In the genomic region with DNA sequence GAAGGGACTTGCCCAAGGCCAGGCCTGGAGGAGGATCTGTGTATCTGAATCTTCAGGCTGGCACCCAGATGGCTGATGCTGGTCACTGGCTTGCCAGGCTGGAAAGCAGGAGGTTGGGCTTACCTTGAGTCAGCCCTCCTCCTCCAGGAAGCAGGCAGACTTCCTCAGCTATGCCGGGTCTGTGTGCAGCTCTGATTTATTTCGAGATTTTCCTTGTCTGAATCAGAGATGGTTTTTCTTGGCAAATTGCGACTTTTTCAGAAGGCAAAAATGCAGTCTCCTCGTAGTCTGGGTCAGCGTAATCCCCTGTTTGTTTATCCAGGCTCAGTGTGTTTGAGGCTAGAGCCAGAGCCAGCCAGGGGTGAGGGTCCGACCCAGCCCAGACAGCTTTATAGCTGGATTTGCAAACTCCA, we compare ENCODE assay signal across 24 cellular contexts. TPM values are rescaled to one million over a fixed set of nuclear protein-coding genes. Genes with fewer than 3 reads are reported as not detected.
DNase-seq lines count a peak whose midpoint lies in the region; ATAC-seq, FAIRE-seq and TF ChIP-seq lines count a peak whose summit lies in the region.
"Had no signal": no experiment of that assay in that cellular context is flagged by ENCODE, and none has a peak within 500 bp of the region (broad histone marks: within the 10 kb centered on the region; RNA-seq: fewer than 3 reads in every experiment).

No MANE protein-coding gene starts in this region.

- H4K8ac ChIP-seq in H1 (ENCODE audit: extremely low read depth, insufficient read depth, low read length): no peak overlapping the region

- no peaks in the 10 kb centered on the region for H3K79me1 ChIP-seq in H1 (ENCODE audit: low read depth, low read length)

- 0 out of 3 replicates have a peak overlapping the region, but pooled peaks have one; percentile 1 for H3K4me2 ChIP-seq in A549
- H3K4me2 ChIP-seq in H1 (ENCODE audit: insufficient read depth in 1 of 2, low read depth in 2 of 2, low read length in 2 of 2): no peak overlapping the region

- H4K5ac ChIP-seq in H1 (ENCODE audit: insufficient read length, low read depth, low read length): no peak overlapping the region

- H3K23ac ChIP-seq in H1 (ENCODE audit: insufficient read length): no peak overlapping the region

- no peak overlapping the region for H2BK12ac ChIP-seq in H1 (ENCODE audit: low read depth, low read length)

- peaks cover 9% of the 10 kb centered on the region for H3K27me3 Mint-ChIP-seq in nephron progenitor cell (ENCODE audit: low read depth, poor library complexity)

- CTCF ChIA-PET in A549 (lab: Yijun Ruan, JAX) (interaction anchor here (0.6 to 3.1 kb wide), 6 partner anchors 17 to 146 kb away, joined by 3 to 8 read pairs (median 4); no protein-coding TSS in a partner anchor), H1 (lab: Charles Lee; ENCODE audit: partially characterized antibody) (interaction anchor here (1.0 to 2.2 kb wide), 4 partner anchors 85 to 343 kb away, joined by 3 to 7 read pairs (median 4); no protein-coding TSS in a partner anchor)

- peak overlapping the region; percentile 7 to 70; a peak in 4 of 6 replicates for H3K27ac ChIP-seq in A549
- no peak overlapping the region for H3K27ac ChIP-seq in H1 (ENCODE audit: low read depth, low read length)
- H3K27ac ChIP-seq: adrenal gland, spleen, vagina had no signal

- no peaks in the 10 kb centered on the region for H3K9me3 ChIP-seq in A549
- H3K9me3 ChIP-seq in H1 (ENCODE audit: insufficient read depth in 2 of 2, low read depth in 1 of 2, low read length in 1 of 2): no peaks in the 10 kb centered on the region
- H3K9me3 ChIP-seq: adrenal gland, spleen, vagina had no signal

- TF ChIP-seq EP300 in A549 (IDR thresholded peaks at IDR 0.05) (no peak), H1 (IDR thresholded peaks at IDR 0.05; ENCODE audit: borderline replicate concordance in 1 of 2, low read depth in 2 of 2, low read length in 2 of 2) (no peak)

- peaks cover 88% of the 10 kb centered on the region for H3K4me1 Mint-ChIP-seq in nephron progenitor cell
- H3K4me1 Mint-ChIP-seq: CD4-positive, CD25-positive, alpha-beta regulatory T cell; T-cell had no signal

- peak; percentile 47 to 59; a peak in 4 of 6 replicates for ATAC-seq in A549
- no peak for ATAC-seq in HG03159 (IDR thresholded peaks at IDR 0.05; ENCODE audit: unreplicated experiment)
- no peak for ATAC-seq in HG03025 (IDR thresholded peaks at IDR 0.05; ENCODE audit: low FRiP score, unreplicated experiment)
- ATAC-seq in HG03469 (IDR thresholded peaks at IDR 0.05; ENCODE audit: unreplicated experiment): no peak
- ATAC-seq: natural killer cell treated with Interleukin-12 subunit alpha and Interleukin-12 subunit beta and Interleukin-15 and Interleukin-18, amount 100 ng/mL, for 72 hours; Right ventricle myocardium inferior; T-cell had no signal

- H3K18ac ChIP-seq in H1 (ENCODE audit: extremely low read depth, low read length): peak overlapping the region; percentile 1; the same call in 1 of the 2 replicates

- FAIRE-seq in A549 (lab: Jason Lieb, UNC) (no peak), H1 (lab: Jason Lieb, UNC) (no peak)
- FAIRE-seq: GM12891 had no signal

- no peak overlapping the region for H3K4me3 ChIP-seq in A549
- H3K4me3 ChIP-seq in LNCaP clone FGC (ENCODE audit: low read depth, low read length): no peak overlapping the region
- no peak overlapping the region for H3K4me3 ChIP-seq in H1 (ENCODE audit: extremely low read depth in 1 of 4, insufficient read depth in 2 of 4, low read depth in 3 of 4, low read length in 4 of 4)
- H3K4me3 ChIP-seq: adrenal gland, spleen, vagina had no signal

- TF ChIP-seq CTCF in A549 (IDR thresholded peaks at IDR 0.05) (no peak), LNCaP clone FGC (IDR thresholded peaks at IDR 0.05; ENCODE audit: control insufficient read depth, extremely low read depth, insufficient read depth) (no peak), H1 (IDR thresholded peaks at IDR 0.05; ENCODE audit: control extremely low read depth in 1 of 3, insufficient read depth in 1 of 3, low read depth in 1 of 3, low read length in 3 of 3) (no peak), nephron progenitor cell (IDR thresholded peaks at IDR 0.05) (no peak)

- no peak overlapping the region for H4K91ac ChIP-seq in H1 (replicated peaks; ENCODE audit: insufficient read length, low read length)

- H3K23me2 ChIP-seq in H1 (ENCODE audit: low read depth, low read length): no peaks in the 10 kb centered on the region; the same call in 1 of the 2 replicates

- H2BK5ac ChIP-seq in H1 (ENCODE audit: low read depth, low read length): no peak overlapping the region

- POLR2A ChIA-PET in A549 (lab: Yijun Ruan, JAX): no interaction called here
- POLR2A ChIA-PET in H1 (lab: Charles Lee; ENCODE audit: partially characterized antibody): interaction anchor here (0.6 to 1.0 kb wide), 2 partner anchors 18 to 39 kb away, joined by 3 read pairs; no protein-coding TSS in a partner anchor

- no peak for TF ChIP-seq RAD21 in A549 (conservative IDR thresholded peaks at IDR 0.05 in 1 of 2, IDR thresholded peaks at IDR 0.05 in 1 of 2)
- no peak for TF ChIP-seq RAD21 in H1 (IDR thresholded peaks at IDR 0.05 in 1 of 2, conservative IDR thresholded peaks at IDR 0.05 in 1 of 2; ENCODE audit: low read depth in 2 of 2, low read length in 2 of 2)

- no peak overlapping the region for H2BK15ac ChIP-seq in H1 (ENCODE audit: low read length)

- no peak overlapping the region for H2AK5ac ChIP-seq in H1 (ENCODE audit: low read depth, low read length)

- WGBS in A549 (ENCODE audit: missing lambda C conversion rate): 67% methylated on average over 5 of the region's 6 CpGs
- 97% methylated on average over 6 of the region's 6 CpGs; no CpG with 5 or more reads in 1 of the 2 experiments for WGBS in H1 (ENCODE audit: extremely low coverage in 1 of 2, insufficient coverage in 1 of 2, insufficient read length in 1 of 2, insufficient replicate concordance in 2 of 2, low coverage in 1 of 2, low lambda C conversion rate in 2 of 2, missing lambda C conversion rate in 1 of 2), 2 experiments

- no peak overlapping the region for H3K4ac ChIP-seq in H1 (replicated peaks; ENCODE audit: insufficient read length, low read depth, low read length)

- no peak overlapping the region for H3K9ac ChIP-seq in H1 (replicated peaks in 1 of 4; ENCODE audit: extremely low read depth in 1 of 4, low read depth in 3 of 4, low read length in 3 of 4)

- H2BK20ac ChIP-seq in H1 (ENCODE audit: low read length): no peak overlapping the region

- no peaks in the 10 kb centered on the region for H3K79me2 ChIP-seq in H1 (ENCODE audit: control insufficient read depth in 1 of 2, insufficient read depth in 2 of 2, low read length in 2 of 2)

- no peaks in the 10 kb centered on the region for H3K9me3 Mint-ChIP-seq in nephron progenitor cell
- H3K9me3 Mint-ChIP-seq: natural killer cell treated with Interleukin-12 subunit alpha and Interleukin-12 subunit beta and Interleukin-15 and Interleukin-18, amount 100 ng/mL, for 72 hours; T-cell had no signal

- no peak overlapping the region for H3K4me3 Mint-ChIP-seq in nephron progenitor cell
- H3K4me3 Mint-ChIP-seq: CD4-positive, CD25-positive, alpha-beta regulatory T cell; natural killer cell treated with Interleukin-12 subunit alpha and Interleukin-12 subunit beta and Interleukin-15 and Interleukin-18, amount 100 ng/mL, for 72 hours; T-cell had no signal

- no peak overlapping the region; the same call in 1 of the 2 replicates for H2AFZ ChIP-seq in H1 (ENCODE audit: low read length)

- H3K4me1 ChIP-seq in A549: peaks cover 7% of the 10 kb centered on the region; the same call in 2 of the 3 replicates
- H3K4me1 ChIP-seq in H1 (replicated peaks in 1 of 4; ENCODE audit: control insufficient read depth in 3 of 4, insufficient read depth in 4 of 4, low read length in 3 of 4): peaks cover 0 to 7% (median 2%) of the 10 kb centered on the region in 4 experiments; a peak in 4 of 7 replicates
- H3K4me1 ChIP-seq: adrenal gland, spleen, vagina had no signal

- no peak overlapping the region for H3K14ac ChIP-seq in H1 (ENCODE audit: insufficient read length)

- H3K56ac ChIP-seq in H1 (replicated peaks; ENCODE audit: insufficient read length, low read depth, low read length): no peak overlapping the region

- H3K36me3 ChIP-seq in H1 (ENCODE audit: control insufficient read depth in 2 of 4, insufficient read depth in 4 of 4, low read length in 3 of 4): no peaks in the 10 kb centered on the region
- H3K36me3 ChIP-seq: adrenal gland, spleen, vagina had no signal

- no peaks in the 10 kb centered on the region for H4K20me1 ChIP-seq in H1 (replicated peaks in 1 of 2; ENCODE audit: control insufficient read depth in 1 of 2, insufficient read depth in 2 of 2, low read length in 2 of 2)

- peak overlapping the region; percentile 97 for H3K27ac Mint-ChIP-seq in nephron progenitor cell
- H3K27ac Mint-ChIP-seq: CD4-positive, CD25-positive, alpha-beta regulatory T cell; natural killer cell treated with Interleukin-12 subunit alpha and Interleukin-12 subunit beta and Interleukin-15 and Interleukin-18, amount 100 ng/mL, for 72 hours; T-cell had no signal

- no peak overlapping the region for H2BK120ac ChIP-seq in H1 (replicated peaks; ENCODE audit: low read depth, low read length)

- DNase-seq in A549 (ENCODE audit: low read depth in 1 of 2, low spot score in 1 of 2): peak in 1 of 2 experiments; percentile 11
- DNase-seq in LNCaP clone FGC (ENCODE audit: low read depth): peak; percentile 10
- DNase-seq in H1 (ENCODE audit: low read depth in 1 of 2, low spot score in 2 of 2): no peak
- DNase-seq in nephron progenitor cell: no peak
- DNase-seq in occipital lobe (lab: John Stamatoyannopoulos, UW): no peak
- DNase-seq: activated CD4-positive, alpha-beta T cell treated with anti-CD3 and anti-CD28 coated beads, Interleukin-2, amount 50 U/mL, for 1 hour; activated CD8-positive, alpha-beta memory T cell treated with anti-CD3 and anti-CD28 coated beads, Interleukin-2, amount 50 U/mL, for 4 hours; adrenal gland; CD4-positive, CD25-positive, alpha-beta regulatory T cell; cerebellar nuclear complex; effector CD8-positive, alpha-beta T cell; islet precursor cell; mesenchymal stem cell; NCI-H526; spleen; stimulated activated CD4-positive, alpha-beta T cell treated with anti-CD3 and anti-CD28 coated beads, Interleukin-4, amount 100 ng/mL, for 4 hours; T-cell had no signal

- TF ChIP-seq POLR2A in A549 (IDR thresholded peaks at IDR 0.05; ENCODE audit: low read length): no peak
- no peak for TF ChIP-seq POLR2A in H1 (IDR thresholded peaks at IDR 0.05; ENCODE audit: control extremely low read depth in 1 of 2, low read depth in 2 of 2, low read length in 2 of 2)

- H3K27me3 ChIP-seq in H1 (replicated peaks in 1 of 4; ENCODE audit: control insufficient read depth in 3 of 4, extremely low read depth in 1 of 4, insufficient read depth in 3 of 4, low read length in 3 of 4): 0 out of 7 replicates have a peak, but pooled peaks cover 0 to 3% (median 0%) of the 10 kb centered on the region in 4 experiments
- H3K27me3 ChIP-seq: adrenal gland, vagina had no signal

- peaks cover 16% of the 10 kb centered on the region for H3K36me3 Mint-ChIP-seq in nephron progenitor cell (ENCODE audit: low read depth)
- H3K36me3 Mint-ChIP-seq: CD4-positive, CD25-positive, alpha-beta regulatory T cell; natural killer cell treated with Interleukin-12 subunit alpha and Interleukin-12 subunit beta and Interleukin-15 and Interleukin-18, amount 100 ng/mL, for 72 hours; T-cell had no signal

RNA-seq across cellular contexts. Expression of a gene that starts 48.9 kb away (rescaled TPM):
- polyA plus RNA-seq in A549 (2011; rRNA removed) (18.4 and 31.8 TPM in 2 replicates), A549 (2017; fragmentation: RNase III; extraction: RNeasy Plus Mini Kit Qiagen cat#74134 plus additional on column Dnase treatment) (10.0 to 13.3 TPM (median 12.2 TPM) in 3 replicates), H1 (2011; rRNA removed) (1.6 and 3.2 TPM in 2 replicates)
- 7.6 and 10.9 TPM in 2 replicates for polyA plus RNA-seq in A549 (2012; cell fraction: cytosol; rRNA removed)
- polyA plus RNA-seq in A549 (2012; cell fraction: nucleus; rRNA removed): 24.1 and 24.7 TPM in 2 replicates
- polyA minus RNA-seq in A549 (2011; rRNA and poly(A)+ RNA removed): 20.3 and 20.8 TPM in 2 replicates
- 1.6 and 2.4 TPM in 2 replicates for total RNA-seq in H1 (2021; fragmentation: NEBNext Ultra II Directional; extraction: Animal tissue kit (Norgen Biotek cat#: 25700))
- polyA plus RNA-seq in H1 (2011; cell fraction: cytosol; rRNA removed): 2.5 TPM
- 3.2 TPM for polyA plus RNA-seq in H1 (2011; cell fraction: nucleus; rRNA removed)
- polyA plus RNA-seq in H1 (2012, experiment 1 of 2): 1.9 to 2.7 TPM (median 2.4 TPM) in 4 replicates
- 1.9 TPM for polyA plus RNA-seq in H1 (2012, experiment 2 of 2)
- 1.7 TPM for polyA plus RNA-seq in H1 (2013, experiment 1 of 2)
- 1.5 TPM for polyA plus RNA-seq in H1 (2013, experiment 2 of 2)
- polyA minus RNA-seq in H1 (2011; rRNA and poly(A)+ RNA removed): 1.7 and 2.0 TPM in 2 replicates
- 9.4 TPM for polyA minus RNA-seq in H1 (2011; cell fraction: cytosol; rRNA and poly(A)+ RNA removed)
- 3.9 TPM for polyA minus RNA-seq in H1 (2011; cell fraction: nucleus; rRNA and poly(A)+ RNA removed)
- total RNA-seq in occipital lobe: 18.6 TPM
- total RNA-seq: CD4-positive, CD25-positive, alpha-beta regulatory T cell; natural killer cell treated with Interleukin-12 subunit alpha and Interleukin-12 subunit beta and Interleukin-15 and Interleukin-18, amount 100 ng/mL, for 72 hours; T-cell had no signal
- polyA plus RNA-seq: CD4-positive, CD25-positive, alpha-beta regulatory T cell had no signal

Comparison
In these comparisons a context has a peak if more than half of its experiments do, and no peak if none do; other contexts are left out.
1. ATAC-seq: peak in A549 (2 of 2); none in HG03159 (single experiment), HG03025 (single experiment) and HG03469 (single experiment).